ENCODE assay signal across 2 cellular contexts in the genomic region with DNA sequence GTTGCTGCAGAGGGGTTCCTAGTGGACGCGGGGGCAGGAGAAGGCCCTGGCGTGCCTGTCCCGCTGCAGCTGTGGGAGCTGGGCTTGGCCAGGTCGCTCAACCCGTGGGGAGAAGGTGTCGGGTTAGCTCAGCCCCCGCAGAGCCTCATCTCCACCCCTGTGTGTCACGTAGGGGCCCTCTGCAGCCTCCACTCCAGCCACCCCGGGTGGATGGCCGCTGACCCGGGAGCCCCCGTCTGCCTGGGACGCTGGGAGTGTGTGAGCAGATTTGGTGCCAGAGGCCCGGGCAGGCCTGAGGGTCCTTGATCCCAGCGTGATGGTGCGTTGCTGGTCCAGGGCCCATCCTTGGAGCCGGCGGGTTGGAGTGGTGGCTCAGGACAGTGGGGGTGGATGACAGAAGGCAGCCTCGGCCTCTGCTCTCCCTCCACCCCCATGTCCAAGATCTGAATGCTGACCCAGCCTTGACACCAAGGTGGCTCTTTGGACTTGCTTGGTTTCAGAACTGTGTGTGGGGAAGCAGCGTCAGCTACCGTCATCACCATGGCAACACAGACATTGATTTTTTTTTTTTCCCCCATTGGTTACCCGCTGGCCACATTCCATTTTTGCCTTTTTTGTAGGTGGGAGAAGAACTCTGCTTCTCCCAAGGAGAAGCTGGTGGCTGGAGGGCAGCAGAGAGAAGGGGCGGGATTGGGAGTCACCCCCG.
TF ChIP-seq lines count a peak whose summit lies in the region.

No MANE protein-coding gene starts in this region.

TF ChIP-seq in HEK293, 187 proteins besides CTCF, POLR2A, EP300 and RAD21:
- 0 out of 2 replicates have a peak, but pooled peaks have one; percentile 24 for TF ChIP-seq EGR2 (tag by site-specific recombination; IDR thresholded peaks at IDR 0.05; ENCODE audit: low read depth)
- TF ChIP-seq ZNF223 (tag by site-specific recombination; IDR thresholded peaks at IDR 0.05) = no peak
TF ChIP-seq in HEK293: peak in this region for 1.

TF ChIP-seq in liver, 16 proteins besides CTCF, POLR2A, EP300 and RAD21 (continued from another document):
- TF ChIP-seq, protein P1, sequence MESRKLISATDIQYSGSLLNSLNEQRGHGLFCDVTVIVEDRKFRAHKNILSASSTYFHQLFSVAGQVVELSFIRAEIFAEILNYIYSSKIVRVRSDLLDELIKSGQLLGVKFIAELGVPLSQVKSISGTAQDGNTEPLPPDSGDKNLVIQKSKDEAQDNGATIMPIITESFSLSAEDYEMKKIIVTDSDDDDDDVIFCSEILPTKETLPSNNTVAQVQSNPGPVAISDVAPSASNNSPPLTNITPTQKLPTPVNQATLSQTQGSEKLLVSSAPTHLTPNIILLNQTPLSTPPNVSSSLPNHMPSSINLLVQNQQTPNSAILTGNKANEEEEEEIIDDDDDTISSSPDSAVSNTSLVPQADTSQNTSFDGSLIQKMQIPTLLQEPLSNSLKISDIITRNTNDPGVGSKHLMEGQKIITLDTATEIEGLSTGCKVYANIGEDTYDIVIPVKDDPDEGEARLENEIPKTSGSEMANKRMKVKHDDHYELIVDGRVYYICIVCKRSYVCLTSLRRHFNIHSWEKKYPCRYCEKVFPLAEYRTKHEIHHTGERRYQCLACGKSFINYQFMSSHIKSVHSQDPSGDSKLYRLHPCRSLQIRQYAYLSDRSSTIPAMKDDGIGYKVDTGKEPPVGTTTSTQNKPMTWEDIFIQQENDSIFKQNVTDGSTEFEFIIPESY (IDR thresholded peaks at IDR 0.05) = no peak
- peak; percentile 49 for TF ChIP-seq SP1 (IDR thresholded peaks at IDR 0.05)
